Comparison of ENCODE assay signal across 30 cellular contexts in the genomic region with DNA sequence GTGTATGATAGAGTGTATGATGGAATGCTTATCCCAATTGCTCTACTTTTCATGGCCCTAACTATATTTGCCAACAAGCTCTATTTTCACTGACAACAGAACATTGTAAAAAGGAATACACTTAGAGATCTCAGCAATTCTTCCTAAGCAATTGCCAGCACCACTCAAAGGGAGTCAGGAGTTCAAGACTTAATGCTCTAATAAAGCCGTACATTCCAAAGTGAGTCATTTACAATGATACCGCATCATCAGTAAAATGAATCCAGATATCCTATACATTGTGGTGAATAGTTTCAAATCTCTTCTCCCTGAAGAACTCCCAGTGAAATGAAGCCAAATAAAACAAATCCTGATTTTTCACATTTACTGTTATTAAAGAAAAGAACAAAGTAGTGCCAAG.
A peak's percentile ranks its signal among the peaks of the same experiment; 100 is the strongest.
DNase-seq lines count a peak whose midpoint lies in the region; ATAC-seq, FAIRE-seq and TF ChIP-seq lines count a peak whose summit lies in the region.
"Had no signal": no experiment of that assay in that cellular context is flagged by ENCODE, and none has a peak within 500 bp of the region (broad histone marks: within the 10 kb centered on the region; RNA-seq: fewer than 3 reads in every experiment).

No MANE protein-coding gene starts in this region.

- no peaks in the 10 kb centered on the region for H3K4me1 Mint-ChIP-seq in activated CD8-positive, alpha-beta memory T cell treated with anti-CD3 and anti-CD28 coated beads, Interleukin-2, amount 10 ng/mL, durations not matched to agents 7 days and 5 days
- H3K4me1 Mint-ChIP-seq: activated CD4-positive, alpha-beta memory T cell treated with anti-CD3 and anti-CD28 coated beads, Interleukin-2, amount 10 ng/mL, durations not matched to agents 7 days and 5 days; CD14-positive monocyte; central memory CD8-positive, alpha-beta T cell; GM23338; neural crest cell had no signal

- CTCF ChIA-PET in activated CD8-positive, alpha-beta memory T cell treated with anti-CD3 and anti-CD28 coated beads, Interleukin-2, amount 10 ng/mL, durations not matched to agents 7 days and 5 days (lab: Charles Lee), result no interaction called here

- DNase-seq in HTR-8/SVneo (ENCODE audit: insufficient read length, low spot score), result peak; percentile 6
- DNase-seq in amniotic epithelial cell (ENCODE audit: low read depth), result peak; percentile 25
- peak; percentile 76 for DNase-seq in fibroblast of the aortic adventitia (ENCODE audit: low read depth)
- DNase-seq in epidermal melanocyte (ENCODE audit: insufficient read length, low spot score), result no peak
- no peak for DNase-seq in activated effector memory CD4-positive, alpha-beta T cell treated with Interleukin-2 at 50 U/mL for 16 hours
- no peak for DNase-seq in activated CD8-positive, alpha-beta memory T cell treated with anti-CD3 and anti-CD28 coated beads, Interleukin-2, amount 10 ng/mL, durations not matched to agents 7 days and 5 days
- DNase-seq in GOT3 (lab: John Stamatoyannopoulos, UW), result no peak
- DNase-seq: activated CD4-positive, alpha-beta memory T cell treated with anti-CD3 and anti-CD28 coated beads, Interleukin-2, amount 10 ng/mL, durations not matched to agents 7 days and 5 days; DND-41; dorsolateral prefrontal cortex; foreskin melanocyte; heart right ventricle; NCI-H1092 treated with DMSO at 0.1 percent for 48 hours; NCI-H187 treated with DMSO at 0.1 percent for 48 hours; NCI-H2171 treated with DMSO at 0.1 percent for 48 hours; NCI-H524 treated with DMSO at 0.1 percent for 48 hours; posterior cingulate gyrus; right lobe of liver; SJCRH30 had no signal

- no peak overlapping the region for H3K27ac Mint-ChIP-seq in activated CD8-positive, alpha-beta memory T cell treated with anti-CD3 and anti-CD28 coated beads, Interleukin-2, amount 10 ng/mL, durations not matched to agents 7 days and 5 days
- H3K27ac Mint-ChIP-seq: activated CD4-positive, alpha-beta memory T cell treated with anti-CD3 and anti-CD28 coated beads, Interleukin-2, amount 10 ng/mL, durations not matched to agents 7 days and 5 days; activated naive CD8-positive, alpha-beta T cell; CD14-positive monocyte; GM23338; stimulated activated naive CD8-positive, alpha-beta T cell treated with anti-CD3 and anti-CD28 coated beads, Interleukin-15, Interleukin-2, amounts not matched to agents 100 ng/mL and 50 ng/mL, for 24 hours had no signal

- no peak for FAIRE-seq in HTR-8/SVneo (lab: Jason Lieb, UNC)
- FAIRE-seq: GM12891 had no signal

- H3K4me2 ChIP-seq in skeletal muscle satellite cell (ENCODE audit: low read length), result peak overlapping the region; percentile 9
- H3K4me2 ChIP-seq: GM23338 had no signal

- peaks cover 8% of the 10 kb centered on the region for H3K4me1 ChIP-seq in skeletal muscle satellite cell (ENCODE audit: control insufficient read depth, insufficient read depth, low read length)
- H3K4me1 ChIP-seq: ascending aorta, heart right ventricle, right lobe of liver, SJCRH30, vagina had no signal

- no peaks in the 10 kb centered on the region for H3K9me3 ChIP-seq in skeletal muscle satellite cell (replicated peaks; ENCODE audit: low read length)
- H3K9me3 ChIP-seq: ascending aorta, right lobe of liver, vagina had no signal

- H3K4me3 Mint-ChIP-seq in activated CD8-positive, alpha-beta memory T cell treated with anti-CD3 and anti-CD28 coated beads, Interleukin-2, amount 10 ng/mL, durations not matched to agents 7 days and 5 days, result no peak overlapping the region
- H3K4me3 Mint-ChIP-seq: activated CD4-positive, alpha-beta memory T cell treated with anti-CD3 and anti-CD28 coated beads, Interleukin-2, amount 10 ng/mL, durations not matched to agents 7 days and 5 days; activated naive CD8-positive, alpha-beta T cell; CD14-positive monocyte; central memory CD8-positive, alpha-beta T cell; GM23338; neural crest cell; stimulated activated naive CD8-positive, alpha-beta T cell treated with anti-CD3 and anti-CD28 coated beads, Interleukin-15, Interleukin-2, amounts not matched to agents 100 ng/mL and 50 ng/mL, for 24 hours had no signal

- TF ChIP-seq CTCF in fibroblast of the aortic adventitia (IDR thresholded peaks at IDR 0.05; ENCODE audit: insufficient read depth, low read length), result no peak

- no peak overlapping the region for H3K4me3 ChIP-seq in fibroblast of the aortic adventitia (ENCODE audit: low read depth, low read length)
- H3K4me3 ChIP-seq in skeletal muscle satellite cell (ENCODE audit: low read length), result no peak overlapping the region
- H3K4me3 ChIP-seq: ascending aorta, dorsolateral prefrontal cortex, GM23338, heart right ventricle, right lobe of liver, SJCRH30, vagina had no signal

- H3K9ac ChIP-seq in skeletal muscle satellite cell (ENCODE audit: low read depth, low read length), result no peak overlapping the region

- no peak for ATAC-seq in activated CD8-positive, alpha-beta memory T cell treated with anti-CD3 and anti-CD28 coated beads, Interleukin-2, amount 10 ng/mL, durations not matched to agents 7 days and 5 days
- ATAC-seq: GM23338, heart right ventricle, Panc1, right lobe of liver had no signal

- no peaks in the 10 kb centered on the region for H3K36me3 Mint-ChIP-seq in activated CD8-positive, alpha-beta memory T cell treated with anti-CD3 and anti-CD28 coated beads, Interleukin-2, amount 10 ng/mL, durations not matched to agents 7 days and 5 days
- H3K36me3 Mint-ChIP-seq: activated naive CD8-positive, alpha-beta T cell; CD14-positive monocyte had no signal

- no peaks in the 10 kb centered on the region for H3K27me3 ChIP-seq in skeletal muscle satellite cell (ENCODE audit: control insufficient read depth, insufficient read depth, low read length)
- H3K27me3 ChIP-seq: ascending aorta, dorsolateral prefrontal cortex, heart right ventricle, right lobe of liver, SJCRH30, vagina had no signal

- H3K27me3 Mint-ChIP-seq in activated CD8-positive, alpha-beta memory T cell treated with anti-CD3 and anti-CD28 coated beads, Interleukin-2, amount 10 ng/mL, durations not matched to agents 7 days and 5 days, result no peaks in the 10 kb centered on the region
- H3K27me3 Mint-ChIP-seq: activated CD4-positive, alpha-beta memory T cell treated with anti-CD3 and anti-CD28 coated beads, Interleukin-2, amount 10 ng/mL, durations not matched to agents 7 days and 5 days; activated naive CD8-positive, alpha-beta T cell; central memory CD8-positive, alpha-beta T cell; stimulated activated naive CD8-positive, alpha-beta T cell treated with anti-CD3 and anti-CD28 coated beads, Interleukin-15, Interleukin-2, amounts not matched to agents 100 ng/mL and 50 ng/mL, for 24 hours had no signal

- H3K9me3 Mint-ChIP-seq in activated CD8-positive, alpha-beta memory T cell treated with anti-CD3 and anti-CD28 coated beads, Interleukin-2, amount 10 ng/mL, durations not matched to agents 7 days and 5 days (ENCODE audit: low read depth), result peaks cover 5% of the 10 kb centered on the region

- no peaks in the 10 kb centered on the region for H3K36me3 ChIP-seq in skeletal muscle satellite cell (ENCODE audit: insufficient read depth, low read length)
- H3K36me3 ChIP-seq: ascending aorta, heart right ventricle, right lobe of liver, SJCRH30, vagina had no signal

Comparison
In these comparisons a context has a peak if more than half of its experiments do, and no peak if none do; other contexts are left out.
1. DNase-seq: peak in HTR-8/SVneo (single experiment), amniotic epithelial cell (single experiment) and fibroblast of the aortic adventitia (single experiment); none in epidermal melanocyte (single experiment), activated effector memory CD4-positive, alpha-beta T cell treated with Interleukin-2 at 50 U/mL for 16 hours (single experiment), activated CD8-positive, alpha-beta memory T cell treated with anti-CD3 and anti-CD28 coated beads, Interleukin-2, amount 10 ng/mL, durations not matched to agents 7 days and 5 days (single experiment) and GOT3 (single experiment).